8 cellular contexts compared by ENCODE assay signal in genomic region chrX:130339408-130340222, GRCh38. TPM values are rescaled to one million over a fixed set of nuclear protein-coding genes. Genes with fewer than 3 reads are reported as not detected.
DNase-seq lines count a peak whose midpoint lies in the region; ATAC-seq and TF ChIP-seq lines count a peak whose summit lies in the region.

A gene with protein sequence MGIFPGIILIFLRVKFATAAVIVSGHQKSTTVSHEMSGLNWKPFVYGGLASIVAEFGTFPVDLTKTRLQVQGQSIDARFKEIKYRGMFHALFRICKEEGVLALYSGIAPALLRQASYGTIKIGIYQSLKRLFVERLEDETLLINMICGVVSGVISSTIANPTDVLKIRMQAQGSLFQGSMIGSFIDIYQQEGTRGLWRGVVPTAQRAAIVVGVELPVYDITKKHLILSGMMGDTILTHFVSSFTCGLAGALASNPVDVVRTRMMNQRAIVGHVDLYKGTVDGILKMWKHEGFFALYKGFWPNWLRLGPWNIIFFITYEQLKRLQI (plus strand): TSS chrX:130339919. CDS start chrX:130340279, 360 bp downstream.

- peak within 1 kb of the TSS; percentile 72; the same call in 1 of the 2 replicates for H2AFZ ChIP-seq in GM23338

- H3K27ac ChIP-seq in GM23338 (ENCODE audit: low read depth) (0 out of 2 replicates have a peak within 1 kb of the TSS, but pooled peaks have one; percentile 55), RWPE1 (peak within 1 kb of the TSS; percentile 66)

- H3K4me3 Mint-ChIP-seq in GM23338 (peak within 1 kb of the TSS; percentile 88), nephron (peak within 1 kb of the TSS; percentile 94 to 99 (median 98))
- peak within 1 kb of the TSS; percentile 95 to 97 for H3K4me3 Mint-ChIP-seq in stimulated activated naive CD8-positive, alpha-beta T cell treated with anti-CD3 and anti-CD28 coated beads, Interleukin-15, amount 100 ng/mL, for 72 hours

- no peaks in the 10 kb centered on the region for H3K9me2 ChIP-seq in GM23338 (ENCODE audit: insufficient read depth)

- no peaks in the 10 kb centered on the region for H3K27me3 ChIP-seq in GM23338 (ENCODE audit: insufficient read depth)

- POLR2A ChIA-PET in RWPE1 (lab: Yijun Ruan, JAX; ENCODE audit: low non-redundant PET), result no interaction called here

- peak; percentile 75 for DNase-seq in EL
- peak; percentile 83 for DNase-seq in GM23338 (ENCODE audit: low spot score)
- peak; percentile 34 to 46 for DNase-seq in Kasumi-1 (lab: John Stamatoyannopoulos, UW)
- peak; percentile 50 for DNase-seq in RWPE1 (ENCODE audit: low spot score)
- peak; percentile 38 to 54 for DNase-seq in activated T-helper 1 cell treated with anti-CD3 and anti-CD28 coated beads, Interleukin-2, amount 50 U/mL, for 16 hours (ENCODE audit: low read depth in 1 of 2, low spot score in 1 of 2)
- peak; percentile 77 for DNase-seq in fibroblast of pulmonary artery (ENCODE audit: low read depth)
- DNase-seq in stimulated activated naive CD8-positive, alpha-beta T cell treated with anti-CD3 and anti-CD28 coated beads, Interleukin-15, amount 100 ng/mL, for 72 hours, result peak; percentile 55 to 72

- H3K27ac Mint-ChIP-seq in GM23338, result peak within 1 kb of the TSS; percentile 97
- H3K27ac Mint-ChIP-seq in nephron, result peak within 1 kb of the TSS; percentile 78 to 88 (median 86)
- H3K27ac Mint-ChIP-seq in stimulated activated naive CD8-positive, alpha-beta T cell treated with anti-CD3 and anti-CD28 coated beads, Interleukin-15, amount 100 ng/mL, for 72 hours, result peak within 1 kb of the TSS; percentile 96 to 99

- no peaks in the 10 kb centered on the region for H4K20me1 ChIP-seq in GM23338 (replicated peaks; ENCODE audit: insufficient read depth)

- peak within 1 kb of the TSS; percentile 68 for H3K4me3 ChIP-seq in GM23338
- H3K4me3 ChIP-seq in fibroblast of pulmonary artery (replicated peaks; ENCODE audit: low read depth, low read length), result peak within 1 kb of the TSS; percentile 81

- peaks cover 32% of the 10 kb centered on the region for H3K4me1 Mint-ChIP-seq in GM23338
- no peaks in the 10 kb centered on the region for H3K4me1 Mint-ChIP-seq in nephron
- peaks cover 27% of the 10 kb centered on the region for H3K4me1 Mint-ChIP-seq in stimulated activated naive CD8-positive, alpha-beta T cell treated with anti-CD3 and anti-CD28 coated beads, Interleukin-15, amount 100 ng/mL, for 72 hours

- peak; percentile 93 for ATAC-seq in GM23338
- ATAC-seq in stimulated activated naive CD8-positive, alpha-beta T cell treated with anti-CD3 and anti-CD28 coated beads, Interleukin-15, amount 100 ng/mL, for 72 hours, result peak; percentile 90

- peaks cover 10% of the 10 kb centered on the region; the same call in 1 of the 2 replicates for H3K4me1 ChIP-seq in GM23338 (ENCODE audit: insufficient read depth)

- no peaks in the 10 kb centered on the region for H3K79me2 ChIP-seq in GM23338 (replicated peaks; ENCODE audit: insufficient read depth)

- H3K9me3 Mint-ChIP-seq in GM23338, result no peaks in the 10 kb centered on the region; the same call in 2 of the 3 replicates
- no peaks in the 10 kb centered on the region for H3K9me3 Mint-ChIP-seq in nephron
- no peaks in the 10 kb centered on the region for H3K9me3 Mint-ChIP-seq in stimulated activated naive CD8-positive, alpha-beta T cell treated with anti-CD3 and anti-CD28 coated beads, Interleukin-15, amount 100 ng/mL, for 72 hours

- H3K36me3 ChIP-seq in GM23338 (ENCODE audit: insufficient read depth), result no peaks in the 10 kb centered on the region

- H3F3A ChIP-seq in GM23338 (replicated peaks; ENCODE audit: low read depth), result no peaks in the 10 kb centered on the region

- H3K27me3 Mint-ChIP-seq in GM23338 (ENCODE audit: insufficient read depth, low read depth, poor library complexity) (peaks cover 8% of the 10 kb centered on the region), nephron (ENCODE audit: low read depth) (no peaks in the 10 kb centered on the region)
- no peaks in the 10 kb centered on the region for H3K27me3 Mint-ChIP-seq in stimulated activated naive CD8-positive, alpha-beta T cell treated with anti-CD3 and anti-CD28 coated beads, Interleukin-15, amount 100 ng/mL, for 72 hours

- H3K36me3 Mint-ChIP-seq in GM23338 (ENCODE audit: low read depth), result no peaks in the 10 kb centered on the region; the same call in 2 of the 3 replicates
- H3K36me3 Mint-ChIP-seq in nephron (ENCODE audit: low read depth), result no peaks in the 10 kb centered on the region

- TF ChIP-seq CTCF in GM23338 (conservative IDR thresholded peaks at IDR 0.05; ENCODE audit: low read depth in 2 of 2), result no peak
- TF ChIP-seq CTCF in RWPE1 (conservative IDR thresholded peaks at IDR 0.05; ENCODE audit: low read depth), result no peak
- TF ChIP-seq CTCF in fibroblast of pulmonary artery (IDR thresholded peaks at IDR 0.05; ENCODE audit: low read length, missing control alignments), result no peak
- no peak for TF ChIP-seq CTCF in nephron (IDR thresholded peaks at IDR 0.05; ENCODE audit: unreplicated experiment in 3 of 3)

- H3K4me2 ChIP-seq in GM23338, result peak within 1 kb of the TSS; percentile 85

- CTCF ChIA-PET in RWPE1 (lab: Yijun Ruan, JAX), result interaction anchor here (0.6 to 1.0 kb wide), 2 partner anchors 9 to 577 kb away, joined by 4 to 5 read pairs; no protein-coding TSS in a partner anchor

TF ChIP-seq in GM23338, 12 proteins besides CTCF, POLR2A, EP300 and RAD21:
- TF ChIP-seq POLR2AphosphoS5 (IDR thresholded peaks at IDR 0.05; ENCODE audit: low read depth) (peak; percentile 63), EZH2 (IDR thresholded peaks at IDR 0.05; ENCODE audit: low read depth, unreplicated experiment) (no peak), ZNF331 (CRISPR knock-in tag; IDR thresholded peaks at IDR 0.05; ENCODE audit: low read depth) (no peak)
TF ChIP-seq in GM23338: peak in this region for 1.

RNA-seq across cellular contexts. Expression of the gene that starts here (rescaled TPM):
- total RNA-seq in GM23338 (2014; rRNA removed; shearing (Covaris generic)), result 8.3 and 12.3 TPM in 2 replicates
- 9.2 and 14.9 TPM in 2 replicates for polyA plus RNA-seq in GM23338 (2016; fragmentation: Nextera tagmentation; extraction: Ambion mirVana)

Comparison
In these comparisons a context has a peak if more than half of its experiments do, and no peak if none do; other contexts are left out.
1. Peak in every context shown above with its lines: DNase-seq, ATAC-seq, H3K4me3 ChIP-seq and H3K27ac ChIP-seq.